ENCODE assay signal across 1 cellular context in the genomic region with DNA sequence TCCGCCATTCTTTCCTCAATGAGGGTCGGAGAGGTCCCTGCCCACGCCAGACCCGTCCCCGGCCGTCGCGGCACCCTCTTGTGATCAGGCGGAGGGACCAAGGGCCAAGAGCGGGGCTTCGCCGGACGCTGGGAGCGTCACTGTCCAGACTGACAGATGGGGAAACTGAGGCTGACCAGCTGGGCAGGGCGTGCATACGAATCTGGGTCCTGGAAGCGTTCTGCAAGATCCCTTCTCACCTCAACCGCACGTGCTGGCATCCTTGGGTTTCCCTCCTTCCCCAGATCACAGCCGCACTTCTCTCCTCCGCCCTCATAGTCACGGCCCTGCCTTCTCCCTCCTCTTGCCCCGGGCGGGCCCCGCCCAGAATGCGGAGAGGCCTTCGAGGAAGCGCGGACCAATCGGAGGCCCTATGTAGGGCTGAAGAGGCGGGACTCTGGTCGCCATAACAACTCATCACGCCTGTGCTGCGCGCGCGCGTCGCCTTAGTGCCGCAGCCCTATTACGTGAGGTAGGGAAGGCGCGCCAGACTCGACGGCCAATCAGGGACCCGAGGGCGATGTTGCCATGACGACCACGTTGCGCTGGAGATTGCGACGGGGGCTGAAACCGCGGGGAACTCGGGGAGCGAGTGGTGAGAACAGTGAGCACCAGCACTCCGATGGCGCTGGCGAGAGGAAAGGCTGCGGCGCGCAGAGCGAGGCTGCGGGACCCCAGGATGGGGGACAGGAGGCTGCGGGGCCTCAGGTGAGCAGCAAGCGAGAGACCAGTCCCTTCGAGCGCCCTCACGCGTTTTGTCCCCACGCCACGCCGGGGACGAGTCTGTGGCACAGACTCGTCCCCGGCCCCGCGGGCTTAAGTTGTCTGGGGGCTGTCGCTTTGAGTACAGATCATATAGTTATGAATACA.
TF ChIP-seq lines count a peak whose summit lies in the region.

No MANE protein-coding gene starts in this region.

TF ChIP-seq in K562, 482 proteins besides CTCF, POLR2A, EP300 and RAD21 (continued from another document and continues in another):
- TF ChIP-seq TFAP4 (CRISPR knock-in tag; IDR thresholded peaks at IDR 0.05; ENCODE audit: borderline replicate concordance) (peak; percentile 85; the same call in 1 of the 2 replicates), ZFX (CRISPR knock-in tag; IDR thresholded peaks at IDR 0.05) (peak; percentile 25; the same call in 1 of the 2 replicates), SNAPC5 (CRISPR knock-in tag; IDR thresholded peaks at IDR 0.05) (no peak), TOE1 (IDR thresholded peaks at IDR 0.05; ENCODE audit: borderline replicate concordance) (no peak), TOE1 (CRISPR knock-in tag; IDR thresholded peaks at IDR 0.05; ENCODE audit: borderline replicate concordance, low read depth) (no peak), CREB1 (IDR thresholded peaks at IDR 0.05) (peak; percentile 98), CREB1 (CRISPR knock-in tag; IDR thresholded peaks at IDR 0.05) (peak; percentile 98), ATF2 (CRISPR knock-in tag; IDR thresholded peaks at IDR 0.05) (no peak), EGR1 (conservative IDR thresholded peaks at IDR 0.05) (0 out of 2 replicates have a peak, but pooled peaks have one; percentile 18), TEAD1 (CRISPR knock-in tag; IDR thresholded peaks at IDR 0.05) (peak in 1 of 2 experiments; percentile 76; a peak in 2 of 4 replicates), ZBTB12 (CRISPR knock-in tag; IDR thresholded peaks at IDR 0.05) (peak; percentile 81), FOXJ2 (tag; IDR thresholded peaks at IDR 0.05) (peak; percentile 76), TAL1 (IDR thresholded peaks at IDR 0.05) (no peak), NR2C2 (CRISPR knock-in tag; IDR thresholded peaks at IDR 0.05) (0 out of 2 replicates have a peak, but pooled peaks have one; percentile 18), NR2C2 (tag; IDR thresholded peaks at IDR 0.05) (peak; percentile 23; the same call in 1 of the 2 replicates), FOXK1 (CRISPR knock-in tag; IDR thresholded peaks at IDR 0.05; ENCODE audit: borderline replicate concordance) (no peak), RBFOX2 (IDR thresholded peaks at IDR 0.05; ENCODE audit: low read depth, low read length) (peak; percentile 97), SUPT5H (IDR thresholded peaks at IDR 0.05) (peak; percentile 90), SRSF1 (IDR thresholded peaks at IDR 0.05; ENCODE audit: low read depth, low read length) (no peak), SAFB (IDR thresholded peaks at IDR 0.05; ENCODE audit: borderline replicate concordance, low read depth, low read length) (peak; percentile 84), ZBTB33 (CRISPR knock-in tag; IDR thresholded peaks at IDR 0.05) (no peak), SAFB2 (IDR thresholded peaks at IDR 0.05; ENCODE audit: borderline replicate concordance, low read depth, low read length, severe bottlenecking) (no peak), ARID1B (IDR thresholded peaks at IDR 0.05) (no peak), CHD4 (IDR thresholded peaks at IDR 0.05; ENCODE audit: insufficient read depth, insufficient replicate concordance, low read depth, low read length, poor library complexity, severe bottlenecking) (no peak), BMI1 (IDR thresholded peaks at IDR 0.05; ENCODE audit: low read length) (peak; percentile 99), DPF2 (IDR thresholded peaks at IDR 0.05) (0 out of 2 replicates have a peak, but pooled peaks have one; percentile 12), ZKSCAN1 (IDR thresholded peaks at IDR 0.05; ENCODE audit: low read depth, low read length) (peak; percentile 38; the same call in 1 of the 2 replicates), BRD4 (IDR thresholded peaks at IDR 0.05) (no peak), NFYB (IDR thresholded peaks at IDR 0.05; ENCODE audit: extremely low read depth, insufficient read length) (peak; percentile 83), HES1 (IDR thresholded peaks at IDR 0.05; ENCODE audit: low read depth) (no peak), MCM5 (IDR thresholded peaks at IDR 0.05; ENCODE audit: low read depth) (no peak), CREM (IDR thresholded peaks at IDR 0.05; ENCODE audit: low read depth) (peak; percentile 99), ELK3 (CRISPR knock-in tag; IDR thresholded peaks at IDR 0.05) (no peak), ZNF121 (CRISPR knock-in tag; conservative IDR thresholded peaks at IDR 0.05) (no peak), MBD2 (IDR thresholded peaks at IDR 0.05; ENCODE audit: borderline replicate concordance, low read depth) (peak; percentile 91; the same call in 1 of the 2 replicates)
- TF ChIP-seq, protein P1, sequence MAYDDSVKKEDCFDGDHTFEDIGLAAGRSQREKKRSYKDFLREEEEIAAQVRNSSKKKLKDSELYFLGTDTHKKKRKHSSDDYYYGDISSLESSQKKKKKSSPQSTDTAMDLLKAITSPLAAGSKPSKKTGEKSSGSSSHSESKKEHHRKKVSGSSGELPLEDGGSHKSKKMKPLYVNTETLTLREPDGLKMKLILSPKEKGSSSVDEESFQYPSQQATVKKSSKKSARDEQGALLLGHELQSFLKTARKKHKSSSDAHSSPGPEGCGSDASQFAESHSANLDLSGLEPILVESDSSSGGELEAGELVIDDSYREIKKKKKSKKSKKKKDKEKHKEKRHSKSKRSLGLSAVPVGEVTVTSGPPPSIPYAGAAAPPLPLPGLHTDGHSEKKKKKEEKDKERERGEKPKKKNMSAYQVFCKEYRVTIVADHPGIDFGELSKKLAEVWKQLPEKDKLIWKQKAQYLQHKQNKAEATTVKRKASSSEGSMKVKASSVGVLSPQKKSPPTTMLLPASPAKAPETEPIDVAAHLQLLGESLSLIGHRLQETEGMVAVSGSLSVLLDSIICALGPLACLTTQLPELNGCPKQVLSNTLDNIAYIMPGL (CRISPR knock-in tag; IDR thresholded peaks at IDR 0.05), result no peak
- TF ChIP-seq, protein P2, sequence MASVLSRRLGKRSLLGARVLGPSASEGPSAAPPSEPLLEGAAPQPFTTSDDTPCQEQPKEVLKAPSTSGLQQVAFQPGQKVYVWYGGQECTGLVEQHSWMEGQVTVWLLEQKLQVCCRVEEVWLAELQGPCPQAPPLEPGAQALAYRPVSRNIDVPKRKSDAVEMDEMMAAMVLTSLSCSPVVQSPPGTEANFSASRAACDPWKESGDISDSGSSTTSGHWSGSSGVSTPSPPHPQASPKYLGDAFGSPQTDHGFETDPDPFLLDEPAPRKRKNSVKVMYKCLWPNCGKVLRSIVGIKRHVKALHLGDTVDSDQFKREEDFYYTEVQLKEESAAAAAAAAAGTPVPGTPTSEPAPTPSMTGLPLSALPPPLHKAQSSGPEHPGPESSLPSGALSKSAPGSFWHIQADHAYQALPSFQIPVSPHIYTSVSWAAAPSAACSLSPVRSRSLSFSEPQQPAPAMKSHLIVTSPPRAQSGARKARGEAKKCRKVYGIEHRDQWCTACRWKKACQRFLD (CRISPR knock-in tag; IDR thresholded peaks at IDR 0.05), result 0 out of 2 replicates have a peak, but pooled peaks have one; percentile 28
- TF ChIP-seq, protein P3, sequence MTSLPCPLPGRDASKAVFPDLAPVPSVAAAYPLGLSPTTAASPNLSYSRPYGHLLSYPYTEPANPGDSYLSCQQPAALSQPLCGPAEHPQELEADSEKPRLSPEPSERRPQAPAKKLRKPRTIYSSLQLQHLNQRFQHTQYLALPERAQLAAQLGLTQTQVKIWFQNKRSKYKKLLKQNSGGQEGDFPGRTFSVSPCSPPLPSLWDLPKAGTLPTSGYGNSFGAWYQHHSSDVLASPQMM (CRISPR knock-in tag; IDR thresholded peaks at IDR 0.05), result no peak
- TF ChIP-seq, protein P4, sequence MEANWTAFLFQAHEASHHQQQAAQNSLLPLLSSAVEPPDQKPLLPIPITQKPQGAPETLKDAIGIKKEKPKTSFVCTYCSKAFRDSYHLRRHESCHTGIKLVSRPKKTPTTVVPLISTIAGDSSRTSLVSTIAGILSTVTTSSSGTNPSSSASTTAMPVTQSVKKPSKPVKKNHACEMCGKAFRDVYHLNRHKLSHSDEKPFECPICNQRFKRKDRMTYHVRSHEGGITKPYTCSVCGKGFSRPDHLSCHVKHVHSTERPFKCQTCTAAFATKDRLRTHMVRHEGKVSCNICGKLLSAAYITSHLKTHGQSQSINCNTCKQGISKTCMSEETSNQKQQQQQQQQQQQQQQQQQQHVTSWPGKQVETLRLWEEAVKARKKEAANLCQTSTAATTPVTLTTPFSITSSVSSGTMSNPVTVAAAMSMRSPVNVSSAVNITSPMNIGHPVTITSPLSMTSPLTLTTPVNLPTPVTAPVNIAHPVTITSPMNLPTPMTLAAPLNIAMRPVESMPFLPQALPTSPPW (CRISPR knock-in tag; IDR thresholded peaks at IDR 0.05), result peak; percentile 76
- TF ChIP-seq, protein P5, sequence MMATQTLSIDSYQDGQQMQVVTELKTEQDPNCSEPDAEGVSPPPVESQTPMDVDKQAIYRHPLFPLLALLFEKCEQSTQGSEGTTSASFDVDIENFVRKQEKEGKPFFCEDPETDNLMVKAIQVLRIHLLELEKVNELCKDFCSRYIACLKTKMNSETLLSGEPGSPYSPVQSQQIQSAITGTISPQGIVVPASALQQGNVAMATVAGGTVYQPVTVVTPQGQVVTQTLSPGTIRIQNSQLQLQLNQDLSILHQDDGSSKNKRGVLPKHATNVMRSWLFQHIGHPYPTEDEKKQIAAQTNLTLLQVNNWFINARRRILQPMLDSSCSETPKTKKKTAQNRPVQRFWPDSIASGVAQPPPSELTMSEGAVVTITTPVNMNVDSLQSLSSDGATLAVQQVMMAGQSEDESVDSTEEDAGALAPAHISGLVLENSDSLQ (IDR thresholded peaks at IDR 0.05), result peak; percentile 83
- TF ChIP-seq, protein P6, sequence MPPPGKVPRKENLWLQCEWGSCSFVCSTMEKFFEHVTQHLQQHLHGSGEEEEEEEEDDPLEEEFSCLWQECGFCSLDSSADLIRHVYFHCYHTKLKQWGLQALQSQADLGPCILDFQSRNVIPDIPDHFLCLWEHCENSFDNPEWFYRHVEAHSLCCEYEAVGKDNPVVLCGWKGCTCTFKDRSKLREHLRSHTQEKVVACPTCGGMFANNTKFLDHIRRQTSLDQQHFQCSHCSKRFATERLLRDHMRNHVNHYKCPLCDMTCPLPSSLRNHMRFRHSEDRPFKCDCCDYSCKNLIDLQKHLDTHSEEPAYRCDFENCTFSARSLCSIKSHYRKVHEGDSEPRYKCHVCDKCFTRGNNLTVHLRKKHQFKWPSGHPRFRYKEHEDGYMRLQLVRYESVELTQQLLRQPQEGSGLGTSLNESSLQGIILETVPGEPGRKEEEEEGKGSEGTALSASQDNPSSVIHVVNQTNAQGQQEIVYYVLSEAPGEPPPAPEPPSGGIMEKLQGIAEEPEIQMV (tag; conservative IDR thresholded peaks at IDR 0.05; ENCODE audit: low read depth), result no peak
